ENCODE assay signal across 13 cellular contexts in genomic region chr22:30978304-30978962, GRCh38.
"Had no signal": no experiment of that assay in that cellular context is flagged by ENCODE, and none has a peak within 500 bp of the region (broad histone marks: within the 10 kb centered on the region; RNA-seq: fewer than 3 reads in every experiment).

No MANE protein-coding gene starts in this region.

- H3K4me1 ChIP-seq: left ventricle myocardium inferior, suprapubic skin, upper lobe of left lung had no signal

- H3K27ac ChIP-seq: brain microvascular endothelial cell, left ventricle myocardium inferior, suprapubic skin, upper lobe of left lung had no signal

- ATAC-seq: activated CD4-positive, CD25-positive, alpha-beta regulatory T cell treated with anti-CD3 and anti-CD28 coated beads, Interleukin-2, amount 50 U/mL, for 24 hours; effector memory CD8-positive, alpha-beta T cell had no signal

- H3K4me3 ChIP-seq: left ventricle myocardium inferior, suprapubic skin, upper lobe of left lung had no signal

- DNase-seq: activated naive CD4-positive, alpha-beta T cell treated with anti-CD3 and anti-CD28 coated beads, Interleukin-2, amount 50 U/mL, for 16 hours; activated T-cell treated with anti-CD3 and anti-CD28 coated beads, Interleukin-2, amount 50 U/mL, for 1 hour; amniotic stem cell; brain microvascular endothelial cell; cerebellar nuclear complex; effector memory CD8-positive, alpha-beta T cell; kidney; left ventricle myocardium inferior; stimulated activated CD4-positive, alpha-beta T cell treated with anti-CD3 and anti-CD28 coated beads, Interleukin-2, amount 100 ng/mL, for 48 hours; stimulated activated naive CD4-positive, alpha-beta T cell treated with Interleukin-2 at 50 U/mL for 16 hours; upper lobe of left lung had no signal

- H3K27me3 ChIP-seq: brain microvascular endothelial cell, suprapubic skin, upper lobe of left lung had no signal
